In the genomic region with DNA sequence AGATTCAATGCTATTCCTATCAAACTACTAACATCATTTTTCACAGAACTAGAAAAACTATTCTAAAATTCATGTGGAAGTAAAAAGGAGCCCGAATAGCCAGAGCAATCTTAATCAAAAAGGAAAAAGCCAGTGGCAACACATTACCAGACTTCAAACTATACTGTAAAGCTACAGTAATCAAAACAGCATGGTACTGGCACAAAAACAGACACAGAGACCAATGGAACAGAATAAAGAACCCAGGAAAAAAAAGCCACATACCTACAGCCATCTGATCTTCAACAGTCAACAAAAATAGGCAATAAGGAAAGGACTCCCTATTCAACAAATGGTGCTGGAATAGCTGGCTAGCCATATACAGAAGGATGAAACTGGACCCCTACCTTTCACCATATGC, we compare ENCODE assay signal across 30 cellular contexts. TPM values are rescaled to one million over a fixed set of nuclear protein-coding genes. Genes with fewer than 3 reads are reported as not detected.
"Had no signal": no experiment of that assay in that cellular context is flagged by ENCODE, and none has a peak within 500 bp of the region (broad histone marks: within the 10 kb centered on the region; RNA-seq: fewer than 3 reads in every experiment).

No MANE protein-coding gene starts in this region.

- H3K27ac ChIP-seq: colonic mucosa, coronary artery, dorsolateral prefrontal cortex, epithelial cell of prostate, esophagus muscularis mucosa, esophagus squamous epithelium, foreskin keratinocyte, gastrocnemius medialis, gastroesophageal sphincter, heart left ventricle, heart right ventricle, hepatocyte had no signal

- H3K4me2 ChIP-seq: hepatocyte had no signal

- H3K36me3 ChIP-seq: colonic mucosa, esophagus muscularis mucosa, esophagus squamous epithelium, gastrocnemius medialis, heart left ventricle, heart right ventricle had no signal

- H3K27me3 ChIP-seq: colonic mucosa, dorsolateral prefrontal cortex, esophagus muscularis mucosa, esophagus squamous epithelium, foreskin keratinocyte, gastrocnemius medialis, gastroesophageal sphincter, heart left ventricle, heart right ventricle, hepatocyte had no signal

- H3K9me3 ChIP-seq: colonic mucosa, gastrocnemius medialis had no signal

- H3K4me1 ChIP-seq: colonic mucosa, esophagus muscularis mucosa, esophagus squamous epithelium, foreskin keratinocyte, gastrocnemius medialis, gastroesophageal sphincter, heart left ventricle, heart right ventricle had no signal

- DNase-seq: colonic mucosa; cortex of kidney; dermis blood vessel endothelial cell; dorsolateral prefrontal cortex; effector CD4-positive, alpha-beta T cell; effector CD8-positive, alpha-beta T cell; effector memory CD4-positive, alpha-beta T cell; effector memory CD8-positive, alpha-beta T cell; endodermal cell; erythroblast; esophagus squamous epithelium; foreskin fibroblast; foreskin keratinocyte; foreskin melanocyte; gastrocnemius medialis; glutamatergic neuron; head of caudate nucleus; heart left ventricle; heart right ventricle had no signal

- ATAC-seq: effector memory CD8-positive, alpha-beta T cell; esophagus mucosa; foreskin keratinocyte; gastrocnemius medialis; gastroesophageal sphincter; heart left ventricle; heart right ventricle had no signal

- H3K4me3 ChIP-seq: colonic mucosa, coronary artery, dorsolateral prefrontal cortex, esophagus muscularis mucosa, esophagus squamous epithelium, gastrocnemius medialis, gastroesophageal sphincter, heart left ventricle, heart right ventricle, hepatocyte had no signal

- H2AFZ ChIP-seq: hepatocyte had no signal

- H3K79me2 ChIP-seq: hepatocyte had no signal

- FAIRE-seq: endometrium, endothelial cell of umbilical vein, frontal cortex had no signal

RNA-seq across cellular contexts. Expression of a gene that starts 10.4 kb away (rescaled TPM):
- total RNA-seq: dermis microvascular lymphatic vessel endothelial cell, epithelial cell of proximal tubule, esophagus muscularis mucosa, esophagus squamous epithelium, foreskin keratinocyte had no signal
- polyA plus RNA-seq: foreskin keratinocyte, hepatocyte had no signal
